2 cellular contexts compared by ENCODE assay signal in the genomic region with DNA sequence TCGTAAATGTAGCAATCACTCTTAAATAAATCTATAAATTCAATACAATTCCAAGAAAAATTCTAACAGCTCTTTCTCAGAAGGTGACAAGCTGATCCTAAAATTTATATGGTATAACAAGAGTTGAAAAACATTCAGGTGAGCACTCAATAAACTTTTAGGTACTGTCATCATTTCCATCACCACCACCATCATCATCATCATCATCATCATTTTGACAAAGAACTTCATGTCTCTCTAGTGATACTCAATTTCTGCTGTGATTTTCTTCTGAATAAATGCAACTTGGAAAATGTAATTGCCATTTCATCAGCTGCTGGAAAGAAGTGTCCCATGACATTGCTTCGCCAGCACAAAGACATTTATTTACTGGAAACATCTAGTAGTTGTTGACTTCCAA.
TF ChIP-seq lines count a peak whose summit lies in the region.

No MANE protein-coding gene starts in this region.

TF ChIP-seq in HepG2, 621 proteins besides CTCF, POLR2A, EP300 and RAD21 (continued from another document):
- TF ChIP-seq, protein P1, sequence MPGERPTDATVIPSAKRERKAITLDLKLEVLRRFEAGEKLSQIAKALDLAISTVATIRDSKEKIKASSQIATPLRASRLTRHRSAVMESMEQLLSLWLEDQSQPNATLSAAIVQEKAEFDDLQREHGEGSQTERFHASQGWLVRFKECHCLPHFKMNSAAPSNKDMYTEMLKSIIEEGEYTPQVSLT (CRISPR knock-in tag; IDR thresholded peaks at IDR 0.05; ENCODE audit: borderline replicate concordance, low read depth), result no peak
TF ChIP-seq in HepG2: peak in this region for 1.

TF ChIP-seq in HEK293, 187 proteins besides CTCF, POLR2A, EP300 and RAD21 (continued from another document):
- TF ChIP-seq, protein P2, sequence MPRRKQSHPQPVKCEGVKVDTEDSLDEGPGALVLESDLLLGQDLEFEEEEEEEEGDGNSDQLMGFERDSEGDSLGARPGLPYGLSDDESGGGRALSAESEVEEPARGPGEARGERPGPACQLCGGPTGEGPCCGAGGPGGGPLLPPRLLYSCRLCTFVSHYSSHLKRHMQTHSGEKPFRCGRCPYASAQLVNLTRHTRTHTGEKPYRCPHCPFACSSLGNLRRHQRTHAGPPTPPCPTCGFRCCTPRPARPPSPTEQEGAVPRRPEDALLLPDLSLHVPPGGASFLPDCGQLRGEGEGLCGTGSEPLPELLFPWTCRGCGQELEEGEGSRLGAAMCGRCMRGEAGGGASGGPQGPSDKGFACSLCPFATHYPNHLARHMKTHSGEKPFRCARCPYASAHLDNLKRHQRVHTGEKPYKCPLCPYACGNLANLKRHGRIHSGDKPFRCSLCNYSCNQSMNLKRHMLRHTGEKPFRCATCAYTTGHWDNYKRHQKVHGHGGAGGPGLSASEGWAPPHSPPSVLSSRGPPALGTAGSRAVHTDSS (tag by site-specific recombination; IDR thresholded peaks at IDR 0.05), result peak; percentile 72
